Comparison of ENCODE assay signal across 13 cellular contexts in the genomic region with DNA sequence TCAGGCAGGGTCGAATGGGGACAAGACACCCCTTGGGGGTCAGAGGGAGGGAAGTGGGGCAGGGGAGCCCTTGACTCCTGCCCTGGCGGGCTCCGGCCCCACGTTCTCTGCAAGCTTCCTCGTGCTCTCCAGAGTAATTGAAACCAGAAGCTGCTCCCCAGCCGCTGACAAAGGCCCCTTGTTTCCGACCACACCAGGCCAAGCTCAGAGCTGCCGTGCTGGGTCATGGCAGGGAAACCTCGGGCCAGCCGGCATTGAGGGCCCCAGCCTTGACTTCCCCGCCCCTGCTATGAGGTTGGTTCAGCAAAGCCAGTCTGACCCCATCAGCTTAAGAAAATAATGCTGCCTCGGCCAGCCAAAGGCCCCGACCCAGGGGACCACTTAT. TPM values are rescaled to one million over a fixed set of nuclear protein-coding genes. Genes with fewer than 3 reads are reported as not detected.
DNase-seq lines count a peak whose midpoint lies in the region; ATAC-seq and TF ChIP-seq lines count a peak whose summit lies in the region.
"Had no signal": no experiment of that assay in that cellular context is flagged by ENCODE, and none has a peak within 500 bp of the region (broad histone marks: within the 10 kb centered on the region; RNA-seq: fewer than 3 reads in every experiment).

No MANE protein-coding gene starts in this region.

- TF ChIP-seq EP300 in sigmoid colon (IDR thresholded peaks at IDR 0.05), result no peak

- H3K27me3 ChIP-seq in dorsolateral prefrontal cortex, result peaks cover 0 to 10% (median 0%) of the 10 kb centered on the region in 45 donors
- H3K27me3 ChIP-seq in sigmoid colon, result no peaks in the 10 kb centered on the region

- H3K27ac Mint-ChIP-seq in immature natural killer cell, result no peak overlapping the region
- H3K27ac Mint-ChIP-seq: activated CD8-positive, alpha-beta T cell treated with anti-CD3 and anti-CD28 coated beads, Interleukin-2, amount 10 ng/mL, durations not matched to agents 7 days and 5 days; activated naive CD8-positive, alpha-beta T cell treated with anti-CD3 and anti-CD28 coated beads, Interleukin-2, amount 50 U/mL, for 24 hours had no signal

- 70 to 82% methylated on average over 13 of the region's 13 CpGs for WGBS in sigmoid colon, 2 donors

- H3K4me1 ChIP-seq in sigmoid colon, result peaks cover 3 to 39% (median 23%) of the 10 kb centered on the region in 4 donors

- TF ChIP-seq POLR2A in sigmoid colon (IDR thresholded peaks at IDR 0.05), result no peak

- H3K4me1 Mint-ChIP-seq in immature natural killer cell, result peaks cover 25 to 32% of the 10 kb centered on the region in 2 donors
- H3K4me1 Mint-ChIP-seq: activated naive CD8-positive, alpha-beta T cell treated with anti-CD3 and anti-CD28 coated beads, Interleukin-2, amount 50 U/mL, for 24 hours had no signal

- peak overlapping the region in 57 of 59 donors; percentile 54 to 92 (median 84) for H3K27ac ChIP-seq in dorsolateral prefrontal cortex
- H3K27ac ChIP-seq in sigmoid colon, result peak overlapping the region; percentile 56 to 73 (median 62)
- H3K27ac ChIP-seq: epithelial cell of prostate had no signal

- ATAC-seq in left lobe of liver (peak; percentile 34), HG03095 (IDR thresholded peaks at IDR 0.05; ENCODE audit: unreplicated experiment) (no peak)
- ATAC-seq: activated CD8-positive, alpha-beta T cell treated with anti-CD3 and anti-CD28 coated beads, Interleukin-2, amount 10 ng/mL, durations not matched to agents 7 days and 5 days; activated naive CD8-positive, alpha-beta T cell treated with anti-CD3 and anti-CD28 coated beads, Interleukin-2, amount 50 U/mL, for 24 hours had no signal

- intact Hi-C loops in dorsolateral prefrontal cortex (cut with DNase I), result no loop called here
- intact Hi-C loops in sigmoid colon (cut with DNase I), result no loop called here

- DNase-seq in CD1c-positive myeloid dendritic cell (ENCODE audit: extremely low spot score), result peak; percentile 50
- peak in 1 of 10 donors; percentile 56 for DNase-seq in dorsolateral prefrontal cortex
- no peak for DNase-seq in left lobe of liver (ENCODE audit: low spot score)
- no peak for DNase-seq in sigmoid colon
- no peak for DNase-seq in NCI-H1092 (lab: John Stamatoyannopoulos, UW)
- DNase-seq in SW480 (ENCODE audit: low spot score), result no peak
- no peak for DNase-seq in immature natural killer cell
- DNase-seq: activated CD8-positive, alpha-beta T cell treated with anti-CD3 and anti-CD28 coated beads, Interleukin-2, amount 10 ng/mL, durations not matched to agents 7 days and 5 days; activated naive CD8-positive, alpha-beta T cell treated with anti-CD3 and anti-CD28 coated beads, Interleukin-2, amount 50 U/mL, for 24 hours; stimulated activated CD4-positive, alpha-beta T cell treated with anti-CD3 and anti-CD28 coated beads, Interleukin-2, amount 100 ng/mL, for 24 hours had no signal

- no peaks in the 10 kb centered on the region for H3K9me3 Mint-ChIP-seq in immature natural killer cell
- H3K9me3 Mint-ChIP-seq: activated naive CD8-positive, alpha-beta T cell treated with anti-CD3 and anti-CD28 coated beads, Interleukin-2, amount 50 U/mL, for 24 hours had no signal

- H3K4me3 Mint-ChIP-seq in immature natural killer cell, result no peak overlapping the region
- H3K4me3 Mint-ChIP-seq: activated CD8-positive, alpha-beta T cell treated with anti-CD3 and anti-CD28 coated beads, Interleukin-2, amount 10 ng/mL, durations not matched to agents 7 days and 5 days; activated naive CD8-positive, alpha-beta T cell treated with anti-CD3 and anti-CD28 coated beads, Interleukin-2, amount 50 U/mL, for 24 hours had no signal

- H3K36me3 Mint-ChIP-seq in immature natural killer cell, result peaks cover 4 to 12% (median 5%) of the 10 kb centered on the region in 3 donors

- peak overlapping the region in 17 of 59 donors; percentile 1 to 37 (median 25) for H3K4me3 ChIP-seq in dorsolateral prefrontal cortex
- H3K4me3 ChIP-seq in sigmoid colon, result no peak overlapping the region
- H3K4me3 ChIP-seq: mucosa of descending colon had no signal

- TF ChIP-seq CTCF in dorsolateral prefrontal cortex (IDR thresholded peaks at IDR 0.05 in 54 of 56, conservative IDR thresholded peaks at IDR 0.05 in 2 of 56; ENCODE audit: low read depth in 1 of 56, partially characterized antibody in 56 of 56) (no peak), sigmoid colon (IDR thresholded peaks at IDR 0.05) (no peak)

- H3K36me3 ChIP-seq in sigmoid colon, result no peaks in the 10 kb centered on the region

- H3K27me3 Mint-ChIP-seq in immature natural killer cell (ENCODE audit: low read depth in 3 of 3), result peaks cover 0 to 3% (median 3%) of the 10 kb centered on the region in 3 donors
- H3K27me3 Mint-ChIP-seq: activated naive CD8-positive, alpha-beta T cell treated with anti-CD3 and anti-CD28 coated beads, Interleukin-2, amount 50 U/mL, for 24 hours had no signal

- no peaks in the 10 kb centered on the region for H3K9me3 ChIP-seq in sigmoid colon
- H3K9me3 ChIP-seq: mucosa of descending colon had no signal

RNA-seq across cellular contexts. Expression of gene TIMM22, which starts 43.3 kb away (rescaled TPM):
- total RNA-seq in dorsolateral prefrontal cortex, result 10 to 100 TPM in 104 of 120 experiments, 1 to 10 TPM in 16; 7.3 to 15.5 (median 11.6) TPM
- 4.2 TPM for total RNA-seq in left lobe of liver
- 10 to 100 TPM in 3 of 4 donors, 1 to 10 TPM in 1; 8.0 to 13.6 (median 11.0) TPM for total RNA-seq in sigmoid colon
- 1 to 10 TPM; 6.0 to 9.2 (median 8.1) TPM for polyA plus RNA-seq in sigmoid colon
- 10 to 100 TPM; 22.0 to 26.9 (median 24.4) TPM for polyA plus RNA-seq in immature natural killer cell
